Comparison of ENCODE assay signal across 11 cellular contexts in the genomic region with DNA sequence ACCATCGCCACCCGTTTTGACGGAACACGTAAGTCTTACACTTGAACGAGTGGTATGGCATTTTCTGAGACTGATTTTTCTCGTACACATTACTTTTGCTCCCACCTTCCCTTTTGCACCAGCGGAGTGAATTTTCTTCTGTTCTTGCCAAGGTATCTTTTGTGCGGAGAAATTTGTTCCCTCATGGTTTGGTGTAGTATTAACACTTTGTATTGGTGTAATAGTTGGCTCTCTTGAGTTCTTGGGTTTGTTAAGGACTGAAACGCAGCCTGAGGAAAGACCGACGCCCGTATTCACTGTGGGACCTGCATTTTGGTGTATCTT. TPM values are rescaled to one million over a fixed set of nuclear protein-coding genes. Genes with fewer than 3 reads are reported as not detected.
DNase-seq lines count a peak whose midpoint lies in the region; ATAC-seq lines count a peak whose summit lies in the region.
"Had no signal": no experiment of that assay in that cellular context is flagged by ENCODE, and none has a peak within 500 bp of the region (broad histone marks: within the 10 kb centered on the region; RNA-seq: fewer than 3 reads in every experiment).

No MANE protein-coding gene starts in this region.

- no peak for DNase-seq in T-helper 1 cell
- no peak for DNase-seq in activated T-helper 2 cell treated with anti-CD3 and anti-CD28 coated beads, Interferon-gamma antibody, Interleukin-2, Interleukin-4, amounts not matched to agents 10 μg/mL and 5 μg/mL and 100 μg/mL, durations not matched to agents 14 hours and 24 hours and 36 hours (ENCODE audit: low spot score)
- peak; percentile 2 for DNase-seq in kidney tubule cell (ENCODE audit: low spot score)
- no peak for DNase-seq in stimulated activated naive B cell treated with anti-CD40 and anti-IgM and Interleukin-4, amounts not matched to agents 10 μg/mL and 1 μg/mL and 100 μg/mL, for 72 hours
- no peak for DNase-seq in KG1 (lab: John Stamatoyannopoulos, UW)
- DNase-seq in NCI-H748 (lab: John Stamatoyannopoulos, UW; ENCODE audit: unreplicated experiment): no peak
- DNase-seq in COLO829 (ENCODE audit: low spot score): no peak
- DNase-seq: NCI-H1436 treated with DMSO at 0.1 percent for 48 hours had no signal

- peaks cover 49% of the 10 kb centered on the region for H3K27me3 Mint-ChIP-seq in T-helper 1 cell treated with Interleukin-12 subunit alpha and Interleukin-12 subunit beta and Interleukin-4 antibody, amounts not matched to agents 30 μg/mL and 1 μg/mL, for 36 hours (ENCODE audit: low read depth)
- H3K27me3 Mint-ChIP-seq in activated T-helper 2 cell treated with anti-CD3 and anti-CD28 coated beads, Interferon-gamma antibody, Interleukin-2, Interleukin-4, amounts not matched to agents 10 μg/mL and 5 μg/mL and 100 μg/mL, durations not matched to agents 14 hours and 24 hours and 36 hours (ENCODE audit: low read depth): peaks cover 39% of the 10 kb centered on the region
- H3K27me3 Mint-ChIP-seq in stimulated activated naive B cell treated with anti-CD40 and anti-IgM and Interleukin-4, amounts not matched to agents 10 μg/mL and 1 μg/mL and 100 μg/mL, for 72 hours: peaks cover 6 to 7% of the 10 kb centered on the region in 2 donors

- H3K27ac Mint-ChIP-seq in T-helper 1 cell treated with Interleukin-12 subunit alpha and Interleukin-12 subunit beta and Interleukin-4 antibody, amounts not matched to agents 30 μg/mL and 1 μg/mL, for 36 hours: peak overlapping the region; percentile 58
- no peak overlapping the region for H3K27ac Mint-ChIP-seq in activated T-helper 2 cell treated with anti-CD3 and anti-CD28 coated beads, Interferon-gamma antibody, Interleukin-2, Interleukin-4, amounts not matched to agents 10 μg/mL and 5 μg/mL and 100 μg/mL, durations not matched to agents 14 hours and 24 hours and 36 hours
- H3K27ac Mint-ChIP-seq in stimulated activated naive B cell treated with anti-CD40 and anti-IgM and Interleukin-4, amounts not matched to agents 10 μg/mL and 1 μg/mL and 100 μg/mL, for 72 hours: peak overlapping the region; percentile 73

- peaks cover 10% of the 10 kb centered on the region for H3K4me1 Mint-ChIP-seq in T-helper 1 cell treated with Interleukin-12 subunit alpha and Interleukin-12 subunit beta and Interleukin-4 antibody, amounts not matched to agents 30 μg/mL and 1 μg/mL, for 36 hours (ENCODE audit: low read depth)
- H3K4me1 Mint-ChIP-seq in activated T-helper 2 cell treated with anti-CD3 and anti-CD28 coated beads, Interferon-gamma antibody, Interleukin-2, Interleukin-4, amounts not matched to agents 10 μg/mL and 5 μg/mL and 100 μg/mL, durations not matched to agents 14 hours and 24 hours and 36 hours (ENCODE audit: low read depth): peaks cover 11% of the 10 kb centered on the region
- H3K4me1 Mint-ChIP-seq in stimulated activated naive B cell treated with anti-CD40 and anti-IgM and Interleukin-4, amounts not matched to agents 10 μg/mL and 1 μg/mL and 100 μg/mL, for 72 hours: peaks cover 10 to 20% of the 10 kb centered on the region in 2 donors

- H3K36me3 Mint-ChIP-seq in T-helper 1 cell treated with Interleukin-12 subunit alpha and Interleukin-12 subunit beta and Interleukin-4 antibody, amounts not matched to agents 30 μg/mL and 1 μg/mL, for 36 hours (ENCODE audit: low read depth): peaks cover 3% of the 10 kb centered on the region
- H3K36me3 Mint-ChIP-seq in activated T-helper 2 cell treated with anti-CD3 and anti-CD28 coated beads, Interferon-gamma antibody, Interleukin-2, Interleukin-4, amounts not matched to agents 10 μg/mL and 5 μg/mL and 100 μg/mL, durations not matched to agents 14 hours and 24 hours and 36 hours (ENCODE audit: low read depth): peaks cover 5% of the 10 kb centered on the region
- H3K36me3 Mint-ChIP-seq in stimulated activated naive B cell treated with anti-CD40 and anti-IgM and Interleukin-4, amounts not matched to agents 10 μg/mL and 1 μg/mL and 100 μg/mL, for 72 hours: no peaks in the 10 kb centered on the region

- ATAC-seq in stimulated activated naive B cell treated with anti-CD40 and anti-IgM and Interleukin-4, amounts not matched to agents 10 μg/mL and 1 μg/mL and 100 μg/mL, for 72 hours (replicated peaks): no peak
- ATAC-seq: left lobe of liver had no signal

- intact Hi-C loops in activated T-helper 2 cell treated with anti-CD3 and anti-CD28 coated beads, Interferon-gamma antibody, Interleukin-2, Interleukin-4, amounts not matched to agents 10 μg/mL and 5 μg/mL and 100 μg/mL, durations not matched to agents 14 hours and 24 hours and 36 hours (cut with micrococcal nuclease): loop anchor here (5.0 kb wide), 1 partner anchor 799 kb away; a partner anchor contains a TSS

- peak overlapping the region; percentile 57 for H3K4me3 Mint-ChIP-seq in T-helper 1 cell treated with Interleukin-12 subunit alpha and Interleukin-12 subunit beta and Interleukin-4 antibody, amounts not matched to agents 30 μg/mL and 1 μg/mL, for 36 hours
- peak overlapping the region; percentile 48 for H3K4me3 Mint-ChIP-seq in activated T-helper 2 cell treated with anti-CD3 and anti-CD28 coated beads, Interferon-gamma antibody, Interleukin-2, Interleukin-4, amounts not matched to agents 10 μg/mL and 5 μg/mL and 100 μg/mL, durations not matched to agents 14 hours and 24 hours and 36 hours (ENCODE audit: low read depth)
- peak overlapping the region; percentile 95 to 99 for H3K4me3 Mint-ChIP-seq in stimulated activated naive B cell treated with anti-CD40 and anti-IgM and Interleukin-4, amounts not matched to agents 10 μg/mL and 1 μg/mL and 100 μg/mL, for 72 hours

- H3K9me3 Mint-ChIP-seq in T-helper 1 cell treated with Interleukin-12 subunit alpha and Interleukin-12 subunit beta and Interleukin-4 antibody, amounts not matched to agents 30 μg/mL and 1 μg/mL, for 36 hours: peaks cover 6% of the 10 kb centered on the region
- H3K9me3 Mint-ChIP-seq in activated T-helper 2 cell treated with anti-CD3 and anti-CD28 coated beads, Interferon-gamma antibody, Interleukin-2, Interleukin-4, amounts not matched to agents 10 μg/mL and 5 μg/mL and 100 μg/mL, durations not matched to agents 14 hours and 24 hours and 36 hours: no peaks in the 10 kb centered on the region
- H3K9me3 Mint-ChIP-seq in stimulated activated naive B cell treated with anti-CD40 and anti-IgM and Interleukin-4, amounts not matched to agents 10 μg/mL and 1 μg/mL and 100 μg/mL, for 72 hours: peaks cover 2 to 3% of the 10 kb centered on the region in 2 donors

RNA-seq across cellular contexts. Expression of a gene that starts 0.4 kb away (rescaled TPM):
- total RNA-seq in activated T-helper 2 cell treated with anti-CD3 and anti-CD28 coated beads, Interferon-gamma antibody, Interleukin-2, Interleukin-4, amounts not matched to agents 10 μg/mL and 5 μg/mL and 100 μg/mL, durations not matched to agents 14 hours and 24 hours and 36 hours: not detected in 2 replicates
- total RNA-seq: left lobe of liver; T-helper 2 cell treated with Interferon-gamma antibody and Interleukin-4, amounts not matched to agents 100 ng/mL and 5 ng/mL, for 36 hours had no signal
